Comparison of ENCODE assay signal across 8 cellular contexts in the genomic region with DNA sequence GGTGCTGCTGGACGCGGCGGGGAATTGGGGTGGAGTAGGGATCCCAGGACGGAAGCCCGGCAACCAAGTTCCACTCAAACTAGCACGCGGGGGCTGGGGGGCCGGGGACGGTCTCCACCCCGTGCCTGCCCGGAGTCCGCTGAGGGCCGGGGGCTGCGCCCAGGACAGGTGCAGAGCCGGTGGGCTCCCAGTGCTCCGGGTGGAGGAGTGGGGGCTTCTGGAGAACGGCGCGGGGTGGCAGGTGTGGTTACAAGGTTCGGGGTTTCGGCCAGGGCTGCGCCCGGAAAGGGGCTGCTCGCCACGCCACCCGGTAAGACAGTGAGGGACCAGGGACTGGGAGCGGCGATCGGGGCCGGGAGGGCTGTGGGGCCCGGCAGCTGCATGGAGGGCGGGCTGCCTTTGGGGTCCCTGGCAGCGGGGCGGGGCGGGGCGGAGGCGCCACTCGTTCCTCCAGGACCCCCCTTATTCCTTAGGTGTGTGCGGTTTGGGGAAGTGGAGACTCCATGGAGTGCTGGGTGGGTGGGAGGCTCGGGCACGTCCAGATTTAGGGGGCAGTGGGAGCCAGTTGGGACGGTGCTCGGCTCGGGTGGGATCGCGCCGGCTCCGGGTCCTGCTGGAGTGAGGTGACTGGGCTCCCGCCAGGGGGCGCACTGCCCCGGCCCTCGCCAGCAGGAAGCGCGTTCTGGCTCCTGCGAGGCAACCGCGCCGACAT. TPM values are rescaled to one million over a fixed set of nuclear protein-coding genes. Genes with fewer than 3 reads are reported as not detected.
A peak's percentile ranks its signal among the peaks of the same experiment; 100 is the strongest.
DNase-seq lines count a peak whose midpoint lies in the region; ATAC-seq and TF ChIP-seq lines count a peak whose summit lies in the region.

No MANE protein-coding gene starts in this region.

- no peaks in the 10 kb centered on the region for H3K4me1 ChIP-seq in endocrine pancreas (ENCODE audit: control insufficient read depth, insufficient read depth, low read length)

- no peaks in the 10 kb centered on the region for H3K9me3 Mint-ChIP-seq in activated CD8-positive, alpha-beta memory T cell treated with anti-CD3 and anti-CD28 coated beads, Interleukin-2, amount 10 ng/mL, durations not matched to agents 7 days and 5 days (ENCODE audit: low read depth)
- H3K9me3 Mint-ChIP-seq in mesothelial cell of epicardium, result no peaks in the 10 kb centered on the region

- peak in 2 of 3 experiments; percentile 48 to 72 for DNase-seq in NCI-H1417 (lab: John Stamatoyannopoulos, UW)
- no peak for DNase-seq in NCI-H1417 treated with DMSO at 0.1 percent for 48 hours (lab: John Stamatoyannopoulos, UW)
- peak; percentile 72 for DNase-seq in NCI-H748 (lab: John Stamatoyannopoulos, UW; ENCODE audit: unreplicated experiment)
- DNase-seq in activated CD8-positive, alpha-beta memory T cell treated with anti-CD3 and anti-CD28 coated beads, Interleukin-2, amount 10 ng/mL, durations not matched to agents 7 days and 5 days, result peak; percentile 79
- peak; percentile 79 to 92 for DNase-seq in mesothelial cell of epicardium (ENCODE audit: low spot score in 2 of 2, unreplicated experiment in 2 of 2)
- DNase-seq in stimulated activated CD8-positive, alpha-beta memory T cell treated with anti-CD3 and anti-CD28 coated beads, Interleukin-15, amount 100 ng/mL, for 1 hour (ENCODE audit: low read depth), result peak; percentile 55

- peak overlapping the region; percentile 71 for H3K4me3 Mint-ChIP-seq in activated CD8-positive, alpha-beta memory T cell treated with anti-CD3 and anti-CD28 coated beads, Interleukin-2, amount 10 ng/mL, durations not matched to agents 7 days and 5 days
- peak overlapping the region; percentile 80 for H3K4me3 Mint-ChIP-seq in mesothelial cell of epicardium

- no peak overlapping the region for H3K27ac Mint-ChIP-seq in activated CD8-positive, alpha-beta memory T cell treated with anti-CD3 and anti-CD28 coated beads, Interleukin-2, amount 10 ng/mL, durations not matched to agents 7 days and 5 days
- H3K27ac Mint-ChIP-seq in mesothelial cell of epicardium, result no peak overlapping the region

- H3K36me3 ChIP-seq in endocrine pancreas (ENCODE audit: control insufficient read depth, insufficient read depth, low read length), result no peaks in the 10 kb centered on the region

- ATAC-seq in HG02981 (IDR thresholded peaks at IDR 0.05; ENCODE audit: unreplicated experiment), result peak; percentile 45
- ATAC-seq in activated CD8-positive, alpha-beta memory T cell treated with anti-CD3 and anti-CD28 coated beads, Interleukin-2, amount 10 ng/mL, durations not matched to agents 7 days and 5 days, result peak; percentile 86

- CTCF ChIA-PET in activated CD8-positive, alpha-beta memory T cell treated with anti-CD3 and anti-CD28 coated beads, Interleukin-2, amount 10 ng/mL, durations not matched to agents 7 days and 5 days (lab: Charles Lee), result interaction anchor here (0.6 to 0.8 kb wide), 2 partner anchors 167 to 636 kb away, joined by 3 read pairs; no protein-coding TSS in a partner anchor

- no peaks in the 10 kb centered on the region for H3K36me3 Mint-ChIP-seq in activated CD8-positive, alpha-beta memory T cell treated with anti-CD3 and anti-CD28 coated beads, Interleukin-2, amount 10 ng/mL, durations not matched to agents 7 days and 5 days
- H3K36me3 Mint-ChIP-seq in mesothelial cell of epicardium, result no peaks in the 10 kb centered on the region

- peak overlapping the region; percentile 16 for H3K9ac ChIP-seq in endocrine pancreas (ENCODE audit: control insufficient read depth, insufficient read depth, low read length)

- H3K4me1 Mint-ChIP-seq in activated CD8-positive, alpha-beta memory T cell treated with anti-CD3 and anti-CD28 coated beads, Interleukin-2, amount 10 ng/mL, durations not matched to agents 7 days and 5 days, result peaks cover 31% of the 10 kb centered on the region
- H3K4me1 Mint-ChIP-seq in mesothelial cell of epicardium, result peaks cover 45% of the 10 kb centered on the region

- no peaks in the 10 kb centered on the region for H3K9me3 ChIP-seq in endocrine pancreas (ENCODE audit: control insufficient read depth, low read length)

- no peak overlapping the region for H3K4me3 ChIP-seq in endocrine pancreas (ENCODE audit: control insufficient read depth, insufficient read depth, low read length)

- no peaks in the 10 kb centered on the region for H3K27me3 ChIP-seq in endocrine pancreas (ENCODE audit: control insufficient read depth, insufficient read depth, low read length)

- peak; percentile 98 for TF ChIP-seq CTCF in mesothelial cell of epicardium (IDR thresholded peaks at IDR 0.05; ENCODE audit: unreplicated experiment)

- peaks cover 51% of the 10 kb centered on the region for H3K27me3 Mint-ChIP-seq in activated CD8-positive, alpha-beta memory T cell treated with anti-CD3 and anti-CD28 coated beads, Interleukin-2, amount 10 ng/mL, durations not matched to agents 7 days and 5 days
- H3K27me3 Mint-ChIP-seq in mesothelial cell of epicardium (ENCODE audit: low read depth), result peaks cover 32% of the 10 kb centered on the region

RNA-seq across cellular contexts. Expression of gene TSPAN18, which starts 0.8 kb away (rescaled TPM):
- 1 to 10 TPM; 3.8 to 6.1 TPM for total RNA-seq in activated CD8-positive, alpha-beta memory T cell treated with anti-CD3 and anti-CD28 coated beads, Interleukin-2, amount 10 ng/mL, durations not matched to agents 7 days and 5 days
- 45.4 to 51.3 TPM (median 47.4 TPM) in 3 replicates for total RNA-seq in mesothelial cell of epicardium
